Comparison of ENCODE assay signal across 17 cellular contexts in the genomic region with DNA sequence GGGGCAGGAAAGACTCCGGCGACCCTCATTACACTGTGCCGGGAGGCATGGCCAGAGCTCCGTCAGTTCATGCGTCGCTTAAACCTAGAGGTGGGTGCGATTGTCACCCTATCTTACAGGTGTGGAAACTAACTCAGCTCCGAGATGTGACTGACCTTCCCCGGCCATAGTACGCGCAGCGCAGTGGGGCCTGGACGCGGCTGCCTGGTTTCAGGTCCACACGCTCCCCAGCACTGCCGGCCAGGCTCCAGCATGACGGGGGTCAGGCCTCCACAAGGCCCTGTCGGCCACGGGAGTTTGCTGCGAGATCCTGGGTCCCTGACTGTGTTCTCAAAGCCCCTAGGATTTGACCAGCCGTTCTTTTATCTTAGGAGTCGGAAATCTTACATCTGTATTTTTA. TPM values are rescaled to one million over a fixed set of nuclear protein-coding genes. Genes with fewer than 3 reads are reported as not detected.
DNase-seq lines count a peak whose midpoint lies in the region; ATAC-seq, FAIRE-seq and TF ChIP-seq lines count a peak whose summit lies in the region.
"Had no signal": no experiment of that assay in that cellular context is flagged by ENCODE, and none has a peak within 500 bp of the region (broad histone marks: within the 10 kb centered on the region; RNA-seq: fewer than 3 reads in every experiment).

No MANE protein-coding gene starts in this region.

- no peak overlapping the region for H3K27ac Mint-ChIP-seq in activated CD8-positive, alpha-beta memory T cell treated with anti-CD3 and anti-CD28 coated beads, Interleukin-2, amount 10 ng/mL, durations not matched to agents 7 days and 5 days
- H3K27ac Mint-ChIP-seq: stimulated activated naive B cell treated with anti-CD40 and anti-IgM and Interleukin-4, amounts not matched to agents 10 μg/mL and 1 μg/mL and 100 μg/mL, for 72 hours had no signal

- H4K20me1 ChIP-seq in OCI-LY3 (ENCODE audit: insufficient read depth, low read length), result no peaks in the 10 kb centered on the region
- H4K20me1 ChIP-seq in H1 (replicated peaks in 1 of 2; ENCODE audit: control insufficient read depth in 1 of 2, insufficient read depth in 2 of 2, low read length in 2 of 2), result peaks cover 0 to 8% of the 10 kb centered on the region in 2 experiments

- TF ChIP-seq CTCF in OCI-LY3 (IDR thresholded peaks at IDR 0.05; ENCODE audit: low read depth, low read length), result no peak
- TF ChIP-seq CTCF in H1 (IDR thresholded peaks at IDR 0.05; ENCODE audit: control extremely low read depth in 1 of 3, insufficient read depth in 1 of 3, low read depth in 1 of 3, low read length in 3 of 3), result no peak
- TF ChIP-seq CTCF in parathyroid adenoma (IDR thresholded peaks at IDR 0.05), result no peak
- no peak for TF ChIP-seq CTCF in coronary artery (IDR thresholded peaks at IDR 0.05)

- CTCF ChIA-PET in activated CD8-positive, alpha-beta memory T cell treated with anti-CD3 and anti-CD28 coated beads, Interleukin-2, amount 10 ng/mL, durations not matched to agents 7 days and 5 days (lab: Charles Lee), result interaction anchor here (0.6 to 2.6 kb wide), 32 partner anchors 10 to 1075 kb away, joined by 3 to 21 read pairs (median 5); a partner anchor contains a TSS
- CTCF ChIA-PET in H1 (lab: Charles Lee; ENCODE audit: partially characterized antibody), result interaction anchor here (0.6 to 6.4 kb wide), 59 partner anchors 10 to 249 kb away, joined by 3 to 231 read pairs (median 6); no protein-coding TSS in a partner anchor

- TF ChIP-seq POLR2A in H1 (IDR thresholded peaks at IDR 0.05; ENCODE audit: control extremely low read depth in 1 of 2, low read depth in 2 of 2, low read length in 2 of 2), result no peak

- no peak overlapping the region for H3K23ac ChIP-seq in H1 (ENCODE audit: insufficient read length)

- H2BK20ac ChIP-seq in H1 (ENCODE audit: low read length), result no peak overlapping the region; the same call in 1 of the 2 replicates

- H4K8ac ChIP-seq in H1 (ENCODE audit: extremely low read depth, insufficient read depth, low read length), result peak overlapping the region; percentile 91

- H2BK120ac ChIP-seq in H1 (replicated peaks; ENCODE audit: low read depth, low read length), result no peak overlapping the region

- TF ChIP-seq EP300 in H1 (IDR thresholded peaks at IDR 0.05; ENCODE audit: borderline replicate concordance in 1 of 2, low read depth in 2 of 2, low read length in 2 of 2), result no peak

- H3K4me2 ChIP-seq in OCI-LY3 (ENCODE audit: low read length) (peak overlapping the region; percentile 91), H1 (ENCODE audit: insufficient read depth in 1 of 2, low read depth in 2 of 2, low read length in 2 of 2) (no peak overlapping the region), parathyroid adenoma (ENCODE audit: low read length) (no peak overlapping the region)

- H3K9me3 ChIP-seq in OCI-LY3 (ENCODE audit: insufficient read depth, low read length) (no peaks in the 10 kb centered on the region), H1 (ENCODE audit: insufficient read depth in 2 of 2, low read depth in 1 of 2, low read length in 1 of 2) (no peaks in the 10 kb centered on the region), parathyroid adenoma (ENCODE audit: control insufficient read depth, low read length) (no peaks in the 10 kb centered on the region)
- H3K9me3 ChIP-seq: ascending aorta had no signal

- H3K4me3 ChIP-seq in OCI-LY3 (ENCODE audit: low read length) (no peak overlapping the region), H1 (ENCODE audit: extremely low read depth in 1 of 4, insufficient read depth in 2 of 4, low read depth in 3 of 4, low read length in 4 of 4) (no peak overlapping the region), parathyroid adenoma (ENCODE audit: low read depth, low read length) (no peak overlapping the region), coronary artery (no peak overlapping the region)

- no peak overlapping the region for H3K4ac ChIP-seq in H1 (replicated peaks; ENCODE audit: insufficient read length, low read depth, low read length)

- H2AFZ ChIP-seq in OCI-LY3 (ENCODE audit: low read depth, low read length), result no peak overlapping the region
- no peak overlapping the region for H2AFZ ChIP-seq in H1 (ENCODE audit: low read length)
- peak overlapping the region; percentile 64 for H2AFZ ChIP-seq in parathyroid adenoma

- no peak overlapping the region for H4K5ac ChIP-seq in H1 (ENCODE audit: insufficient read length, low read depth, low read length)

- no peak overlapping the region for H2AK5ac ChIP-seq in H1 (ENCODE audit: low read depth, low read length)

- no peaks in the 10 kb centered on the region for H3K36me3 Mint-ChIP-seq in activated CD8-positive, alpha-beta memory T cell treated with anti-CD3 and anti-CD28 coated beads, Interleukin-2, amount 10 ng/mL, durations not matched to agents 7 days and 5 days
- H3K36me3 Mint-ChIP-seq: CD14-positive monocyte; stimulated activated naive B cell treated with anti-CD40 and anti-IgM and Interleukin-4, amounts not matched to agents 10 μg/mL and 1 μg/mL and 100 μg/mL, for 72 hours had no signal

- H3K27me3 ChIP-seq in OCI-LY3 (ENCODE audit: low read depth, low read length) (peaks cover 14% of the 10 kb centered on the region), H1 (replicated peaks in 1 of 4; ENCODE audit: control insufficient read depth in 3 of 4, extremely low read depth in 1 of 4, insufficient read depth in 3 of 4, low read length in 3 of 4) (no peaks in the 10 kb centered on the region; a peak in 2 of 7 replicates), parathyroid adenoma (ENCODE audit: control insufficient read depth, insufficient read depth, low read length) (no peaks in the 10 kb centered on the region)
- H3K27me3 ChIP-seq: ascending aorta had no signal

- peaks cover 11% of the 10 kb centered on the region for H3K4me1 Mint-ChIP-seq in activated CD8-positive, alpha-beta memory T cell treated with anti-CD3 and anti-CD28 coated beads, Interleukin-2, amount 10 ng/mL, durations not matched to agents 7 days and 5 days

- no peak overlapping the region for H4K91ac ChIP-seq in H1 (replicated peaks; ENCODE audit: insufficient read length, low read length)

- no peaks in the 10 kb centered on the region for H3K23me2 ChIP-seq in H1 (ENCODE audit: low read depth, low read length)

- no peak for DNase-seq in activated CD8-positive, alpha-beta memory T cell treated with anti-CD3 and anti-CD28 coated beads, Interleukin-2, amount 10 ng/mL, durations not matched to agents 7 days and 5 days
- no peak for DNase-seq in activated CD8-positive, alpha-beta memory T cell treated with anti-CD3 and anti-CD28 coated beads for 24 hours
- DNase-seq in H1 (ENCODE audit: low read depth in 1 of 2, low spot score in 2 of 2) (no peak), NCI-H146 (lab: John Stamatoyannopoulos, UW) (no peak), coronary artery (ENCODE audit: low spot score) (no peak)

- H3K18ac ChIP-seq in H1 (ENCODE audit: extremely low read depth, low read length), result no peak overlapping the region

- H3K4me1 ChIP-seq in OCI-LY3 (ENCODE audit: low read length) (peaks cover 4% of the 10 kb centered on the region), H1 (replicated peaks in 1 of 4; ENCODE audit: control insufficient read depth in 3 of 4, insufficient read depth in 4 of 4, low read length in 3 of 4) (peaks cover 0 to 4% (median 2%) of the 10 kb centered on the region in 4 experiments; a peak in 4 of 7 replicates), parathyroid adenoma (peaks cover 9% of the 10 kb centered on the region)
- H3K4me1 ChIP-seq: foreskin keratinocyte had no signal

- no peak overlapping the region for H3K56ac ChIP-seq in H1 (replicated peaks; ENCODE audit: insufficient read length, low read depth, low read length)

- peak; percentile 7 for ATAC-seq in activated CD8-positive, alpha-beta memory T cell treated with anti-CD3 and anti-CD28 coated beads, Interleukin-2, amount 10 ng/mL, durations not matched to agents 7 days and 5 days
- ATAC-seq in GM18519 (IDR thresholded peaks at IDR 0.05; ENCODE audit: low FRiP score, unreplicated experiment), result no peak

- no peak overlapping the region for H3K14ac ChIP-seq in H1 (ENCODE audit: insufficient read length)

- FAIRE-seq in H1 (lab: Jason Lieb, UNC), result no peak
- FAIRE-seq: A204.1, colon, H54 had no signal

- peaks cover 3% of the 10 kb centered on the region for H3K79me1 ChIP-seq in H1 (ENCODE audit: low read depth, low read length)

- no peak overlapping the region for H3K27ac ChIP-seq in OCI-LY3 (ENCODE audit: low read length)
- H3K27ac ChIP-seq in H1 (ENCODE audit: low read depth, low read length), result no peak overlapping the region
- no peak overlapping the region for H3K27ac ChIP-seq in parathyroid adenoma
- H3K27ac ChIP-seq in coronary artery, result no peak overlapping the region
- H3K27ac ChIP-seq: ascending aorta, foreskin keratinocyte, HL-60, tibial nerve had no signal

- H3K4me3 Mint-ChIP-seq in activated CD8-positive, alpha-beta memory T cell treated with anti-CD3 and anti-CD28 coated beads, Interleukin-2, amount 10 ng/mL, durations not matched to agents 7 days and 5 days, result no peak overlapping the region

- no peaks in the 10 kb centered on the region for H3K36me3 ChIP-seq in OCI-LY3 (replicated peaks; ENCODE audit: low read depth, low read length)
- no peaks in the 10 kb centered on the region for H3K36me3 ChIP-seq in H1 (ENCODE audit: control insufficient read depth in 2 of 4, insufficient read depth in 4 of 4, low read length in 3 of 4)
- H3K36me3 ChIP-seq in parathyroid adenoma (ENCODE audit: control insufficient read depth, insufficient read depth, low read length), result no peaks in the 10 kb centered on the region
- H3K36me3 ChIP-seq: ascending aorta, tibial nerve had no signal

- H2BK5ac ChIP-seq in H1 (ENCODE audit: low read depth, low read length), result no peak overlapping the region

- no peaks in the 10 kb centered on the region for H3K79me2 ChIP-seq in OCI-LY3 (ENCODE audit: low read length)
- no peaks in the 10 kb centered on the region for H3K79me2 ChIP-seq in H1 (ENCODE audit: control insufficient read depth in 1 of 2, insufficient read depth in 2 of 2, low read length in 2 of 2)
- no peaks in the 10 kb centered on the region for H3K79me2 ChIP-seq in parathyroid adenoma

- 0 out of 2 replicates have a peak overlapping the region, but pooled peaks have one; percentile 17 for H2BK12ac ChIP-seq in H1 (ENCODE audit: low read depth, low read length)

- 87% methylated on average over 22 of the region's 22 CpGs; no CpG with 5 or more reads in 1 of the 2 experiments for WGBS in H1 (ENCODE audit: extremely low coverage in 1 of 2, insufficient coverage in 1 of 2, insufficient read length in 1 of 2, insufficient replicate concordance in 2 of 2, low coverage in 1 of 2, low lambda C conversion rate in 2 of 2, missing lambda C conversion rate in 1 of 2), 2 experiments

- H3K9me3 Mint-ChIP-seq in activated CD8-positive, alpha-beta memory T cell treated with anti-CD3 and anti-CD28 coated beads, Interleukin-2, amount 10 ng/mL, durations not matched to agents 7 days and 5 days (ENCODE audit: low read depth), result no peaks in the 10 kb centered on the region
- H3K9me3 Mint-ChIP-seq: stimulated activated naive B cell treated with anti-CD40 and anti-IgM and Interleukin-4, amounts not matched to agents 10 μg/mL and 1 μg/mL and 100 μg/mL, for 72 hours had no signal

- no peak overlapping the region for H2BK15ac ChIP-seq in H1 (ENCODE audit: low read length)

- H3K9ac ChIP-seq in OCI-LY3 (ENCODE audit: low read length) (no peak overlapping the region), H1 (replicated peaks in 1 of 4; ENCODE audit: extremely low read depth in 1 of 4, low read depth in 3 of 4, low read length in 3 of 4) (no peak overlapping the region), parathyroid adenoma (no peak overlapping the region)

- POLR2A ChIA-PET in H1 (lab: Charles Lee; ENCODE audit: partially characterized antibody), result interaction anchor here (1.6 kb wide), 1 partner anchor 49 kb away, joined by 6 read pairs; no protein-coding TSS in a partner anchor

- TF ChIP-seq RAD21 in H1 (IDR thresholded peaks at IDR 0.05 in 1 of 2, conservative IDR thresholded peaks at IDR 0.05 in 1 of 2; ENCODE audit: low read depth in 2 of 2, low read length in 2 of 2), result no peak

- H3K27me3 Mint-ChIP-seq in activated CD8-positive, alpha-beta memory T cell treated with anti-CD3 and anti-CD28 coated beads, Interleukin-2, amount 10 ng/mL, durations not matched to agents 7 days and 5 days, result peaks cover 12% of the 10 kb centered on the region

RNA-seq across cellular contexts. Expression of a gene that starts 34.4 kb away (rescaled TPM):
- not detected for total RNA-seq in activated CD8-positive, alpha-beta memory T cell treated with anti-CD3 and anti-CD28 coated beads, Interleukin-2, amount 10 ng/mL, durations not matched to agents 7 days and 5 days
- total RNA-seq in H1 (2021; fragmentation: NEBNext Ultra II Directional; extraction: Animal tissue kit (Norgen Biotek cat#: 25700)), result 28.3 and 28.4 TPM in 2 replicates
- 10.3 and 19.3 TPM in 2 replicates for polyA plus RNA-seq in H1 (2011; rRNA removed)
- polyA plus RNA-seq in H1 (2011; cell fraction: cytosol; rRNA removed), result 16.6 TPM
- 21.3 TPM for polyA plus RNA-seq in H1 (2011; cell fraction: nucleus; rRNA removed)
- polyA plus RNA-seq in H1 (2012, experiment 1 of 2), result 10.2 to 20.9 TPM (median 18.6 TPM) in 4 replicates
- 15.9 TPM for polyA plus RNA-seq in H1 (2012, experiment 2 of 2)
- polyA plus RNA-seq in H1 (2013, experiment 1 of 2), result 13.8 TPM
- polyA plus RNA-seq in H1 (2013, experiment 2 of 2), result 14.8 TPM
- polyA minus RNA-seq in H1 (2011; rRNA and poly(A)+ RNA removed), result 6.4 and 9.5 TPM in 2 replicates
- 15.0 TPM for polyA minus RNA-seq in H1 (2011; cell fraction: cytosol; rRNA and poly(A)+ RNA removed)
- polyA minus RNA-seq in H1 (2011; cell fraction: nucleus; rRNA and poly(A)+ RNA removed), result 16.9 TPM
- total RNA-seq: ascending aorta, foreskin keratinocyte had no signal
- polyA plus RNA-seq: CD14-positive monocyte, foreskin keratinocyte had no signal

Comparison
In these comparisons a context has a peak if more than half of its experiments do, and no peak if none do; other contexts are left out.
1. RNA of a gene that starts 34.4 kb away (total RNA-seq): 28.3 to 28.4 TPM in H1; not detected in activated CD8-positive, alpha-beta memory T cell treated with anti-CD3 and anti-CD28 coated beads, Interleukin-2, amount 10 ng/mL, durations not matched to agents 7 days and 5 days; every median in the first group is over 10 times any median in the second.